ENCODE assay signal across 25 cellular contexts in genomic region chr3:168183774-168184173, GRCh38.
"Had no signal": no experiment of that assay in that cellular context is flagged by ENCODE, and none has a peak within 500 bp of the region (broad histone marks: within the 10 kb centered on the region; RNA-seq: fewer than 3 reads in every experiment).

No MANE protein-coding gene starts in this region.

- H3K9me3 ChIP-seq: heart right ventricle, mucosa of descending colon, ovary, right atrium auricular region, sigmoid colon, spleen, stomach, testis, thyroid gland, transverse colon, upper lobe of left lung, vagina had no signal

- H3K27me3 ChIP-seq: heart right ventricle, hepatocyte, ovary, right atrium auricular region, sigmoid colon, spleen, stomach, testis, thyroid gland, transverse colon, upper lobe of left lung, vagina had no signal

- ATAC-seq: heart right ventricle; left cardiac atrium; left lobe of liver; mucosa of descending colon; naive thymus-derived CD4-positive, alpha-beta T cell; natural killer cell treated with Interleukin-12 subunit alpha and Interleukin-12 subunit beta and Interleukin-15 and Interleukin-18, amount 100 ng/mL, for 72 hours; stimulated activated naive B cell treated with anti-CD40 and anti-IgM and Interleukin-4, amounts not matched to agents 10 μg/mL and 1 μg/mL and 100 μg/mL, for 72 hours; stimulated activated naive CD8-positive, alpha-beta T cell treated with anti-CD3 and anti-CD28 coated beads, Interleukin-15, Interleukin-2, amounts not matched to agents 100 U/mL and 50 U/mL, for 24 hours had no signal

- FAIRE-seq: keratinocyte had no signal

- H3K4me1 ChIP-seq: heart right ventricle, right atrium auricular region, sigmoid colon, spleen, testis, thyroid gland, transverse colon, vagina had no signal

- H2AFZ ChIP-seq: hepatocyte had no signal

- H3K36me3 ChIP-seq: heart right ventricle, ovary, right atrium auricular region, sigmoid colon, spleen, stomach, thyroid gland, transverse colon, upper lobe of left lung, vagina had no signal

- H3K79me2 ChIP-seq: hepatocyte had no signal

- DNase-seq: heart right ventricle; kidney glomerular epithelial cell; left cardiac atrium; midbrain; mucosa of descending colon; naive thymus-derived CD4-positive, alpha-beta T cell; ovary; sigmoid colon; small intestine; spleen; stimulated activated CD4-positive, alpha-beta T cell treated with anti-CD3 and anti-CD28 coated beads, Interleukin-2, amount 100 ng/mL, for 48 hours; stimulated activated naive B cell treated with anti-CD40 and anti-IgM and Interleukin-4, amounts not matched to agents 10 μg/mL and 1 μg/mL and 100 μg/mL, for 72 hours; stimulated activated naive CD8-positive, alpha-beta T cell treated with anti-CD3 and anti-CD28 coated beads, Interleukin-15, Interleukin-2, amounts not matched to agents 100 U/mL and 50 U/mL, for 24 hours; stomach; testis; thyroid gland; transverse colon; upper lobe of left lung had no signal

- H3K27ac ChIP-seq: heart right ventricle, hepatocyte, ovary, right atrium auricular region, sigmoid colon, spleen, stomach, testis, thyroid gland, transverse colon, upper lobe of left lung, vagina had no signal

- H3K4me2 ChIP-seq: hepatocyte had no signal

- H3K4me3 ChIP-seq: heart right ventricle, hepatocyte, lung, mucosa of descending colon, ovary, right atrium auricular region, sigmoid colon, spleen, stomach, testis, thyroid gland, transverse colon, upper lobe of left lung, vagina had no signal
